In the genomic region with DNA sequence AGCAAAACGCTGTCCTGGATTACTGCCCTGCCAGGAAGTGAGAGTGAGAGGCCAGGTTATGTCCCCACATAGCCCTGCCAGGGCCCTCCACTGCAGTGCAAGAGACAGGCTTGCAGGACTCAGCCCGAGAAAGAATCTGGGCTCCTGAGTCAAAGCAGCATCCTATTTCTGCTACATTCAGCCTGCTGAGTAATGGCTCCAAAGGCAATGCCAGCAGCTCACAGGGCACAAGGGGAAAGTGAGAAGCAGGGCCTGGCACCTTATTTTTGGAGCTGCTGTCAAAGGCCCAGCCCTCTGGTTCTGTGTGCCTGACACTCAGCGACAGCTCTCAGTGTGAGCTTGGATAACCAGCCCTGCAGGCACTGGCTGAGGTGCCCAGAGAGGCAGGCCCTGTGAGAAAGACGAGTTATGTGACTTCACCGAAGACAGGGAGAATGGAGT, we compare ENCODE assay signal across 22 cellular contexts.
DNase-seq lines count a peak whose midpoint lies in the region; ATAC-seq and TF ChIP-seq lines count a peak whose summit lies in the region.
"Had no signal": no experiment of that assay in that cellular context is flagged by ENCODE, and none has a peak within 500 bp of the region (broad histone marks: within the 10 kb centered on the region; RNA-seq: fewer than 3 reads in every experiment).

No MANE protein-coding gene starts in this region.

- H3K36me3 ChIP-seq in OCI-LY1 (ENCODE audit: insufficient read depth, low read length) (no peaks in the 10 kb centered on the region), endodermal cell (ENCODE audit: control insufficient read depth, insufficient read depth, low read length) (no peaks in the 10 kb centered on the region), right atrium auricular region (no peaks in the 10 kb centered on the region), upper lobe of right lung (no peaks in the 10 kb centered on the region)
- H3K36me3 ChIP-seq: thyroid gland had no signal

- no peak for DNase-seq in endodermal cell
- DNase-seq in right atrium auricular region (ENCODE audit: low spot score): peak; percentile 64
- DNase-seq in upper lobe of right lung: no peak
- DNase-seq in SHP77 (lab: John Stamatoyannopoulos, UW): no peak
- no peak for DNase-seq in activated naive CD4-positive, alpha-beta T cell treated with Interleukin-2 at 50 U/mL for 16 hours
- DNase-seq in DMS153 (lab: John Stamatoyannopoulos, UW): no peak
- DNase-seq: activated CD4-positive, alpha-beta T cell treated with anti-CD3 and anti-CD28 coated beads for 4 hours; activated effector memory CD4-positive, alpha-beta T cell treated with Interleukin-2 at 50 U/mL for 16 hours; AML-193; Caco-2; central memory CD4-positive, alpha-beta T cell; dorsolateral prefrontal cortex; EL; NCI-H187; NCI-H226; NCI-H82; occipital lobe; stimulated activated naive B cell treated with anti-CD40 and anti-IgM and Interleukin-4, amounts not matched to agents 10 μg/mL and 1 μg/mL and 100 μg/mL, for 72 hours; thyroid gland had no signal

- no peaks in the 10 kb centered on the region for H3K27me3 Mint-ChIP-seq in endodermal cell (ENCODE audit: insufficient read depth)
- H3K27me3 Mint-ChIP-seq: stimulated activated naive B cell treated with anti-CD40 and anti-IgM and Interleukin-4, amounts not matched to agents 10 μg/mL and 1 μg/mL and 100 μg/mL, for 72 hours had no signal

- ATAC-seq in upper lobe of right lung: peak; percentile 45
- ATAC-seq: HCT116; stimulated activated naive B cell treated with anti-CD40 and anti-IgM and Interleukin-4, amounts not matched to agents 10 μg/mL and 1 μg/mL and 100 μg/mL, for 72 hours had no signal

- H3K36me3 Mint-ChIP-seq in endodermal cell (ENCODE audit: low read depth): no peaks in the 10 kb centered on the region
- H3K36me3 Mint-ChIP-seq: stimulated activated naive B cell treated with anti-CD40 and anti-IgM and Interleukin-4, amounts not matched to agents 10 μg/mL and 1 μg/mL and 100 μg/mL, for 72 hours had no signal

- no peaks in the 10 kb centered on the region for H3K9me3 Mint-ChIP-seq in endodermal cell
- H3K9me3 Mint-ChIP-seq: stimulated activated naive B cell treated with anti-CD40 and anti-IgM and Interleukin-4, amounts not matched to agents 10 μg/mL and 1 μg/mL and 100 μg/mL, for 72 hours had no signal

- H3F3A ChIP-seq in OCI-LY1 (ENCODE audit: insufficient read depth, low read length): no peaks in the 10 kb centered on the region

- H3K27ac ChIP-seq in OCI-LY1 (ENCODE audit: low read depth, low read length, poor library complexity, severe bottlenecking) (peak overlapping the region; percentile 83), endodermal cell (ENCODE audit: low read depth, low read length) (no peak overlapping the region), right atrium auricular region (peak overlapping the region; percentile 78 to 91), upper lobe of right lung (no peak overlapping the region)
- H3K27ac ChIP-seq: dorsolateral prefrontal cortex, HL-60, thyroid gland had no signal

- intact Hi-C loops in upper lobe of right lung (cut with DNase I): no loop called here

- H3K4me1 Mint-ChIP-seq in endodermal cell: peaks cover 2% of the 10 kb centered on the region

- H3K9ac ChIP-seq in OCI-LY1 (ENCODE audit: low read length) (no peak overlapping the region; the same call in 1 of the 2 replicates), endodermal cell (ENCODE audit: extremely low read depth, low read length, poor library complexity, severe bottlenecking) (no peak overlapping the region)

- H3K4me3 ChIP-seq in OCI-LY1 (ENCODE audit: low read depth, low read length, poor library complexity, severe bottlenecking) (no peak overlapping the region), endodermal cell (ENCODE audit: low read length) (no peak overlapping the region), right atrium auricular region (no peak overlapping the region), upper lobe of right lung (no peak overlapping the region)
- H3K4me3 ChIP-seq: dorsolateral prefrontal cortex, thyroid gland had no signal

- no peaks in the 10 kb centered on the region for H3K79me2 ChIP-seq in OCI-LY1 (ENCODE audit: insufficient read depth, low read length)

- H3K9me2 ChIP-seq in OCI-LY1 (ENCODE audit: low read depth, low read length): no peaks in the 10 kb centered on the region

- no peaks in the 10 kb centered on the region for H4K20me1 ChIP-seq in OCI-LY1 (ENCODE audit: insufficient read depth, low read length)

- TF ChIP-seq CTCF in OCI-LY1 (IDR thresholded peaks at IDR 0.05; ENCODE audit: low read length) (no peak), endodermal cell (conservative IDR thresholded peaks at IDR 0.05) (no peak), right atrium auricular region (IDR thresholded peaks at IDR 0.05) (no peak), upper lobe of right lung (IDR thresholded peaks at IDR 0.05) (no peak)

- 89 to 91% methylated on average over 4 to 5 of the region's 5 CpGs for WGBS in endodermal cell (ENCODE audit: insufficient coverage in 1 of 2, insufficient read length in 1 of 2), 2 experiments

- H3K27ac Mint-ChIP-seq in endodermal cell: peak overlapping the region; percentile 13
- H3K27ac Mint-ChIP-seq: stimulated activated naive B cell treated with anti-CD40 and anti-IgM and Interleukin-4, amounts not matched to agents 10 μg/mL and 1 μg/mL and 100 μg/mL, for 72 hours had no signal

- no peak overlapping the region for H3K4me3 Mint-ChIP-seq in endodermal cell
- H3K4me3 Mint-ChIP-seq: stimulated activated naive B cell treated with anti-CD40 and anti-IgM and Interleukin-4, amounts not matched to agents 10 μg/mL and 1 μg/mL and 100 μg/mL, for 72 hours had no signal

- H3K4me2 ChIP-seq in OCI-LY1 (ENCODE audit: low read length): no peak overlapping the region

- H3K4me1 ChIP-seq in OCI-LY1 (ENCODE audit: insufficient read depth, low read length, severe bottlenecking): peaks cover 21% of the 10 kb centered on the region
- H3K4me1 ChIP-seq in endodermal cell (ENCODE audit: control insufficient read depth, insufficient read depth, low read length): no peaks in the 10 kb centered on the region
- peaks cover 0 to 25% of the 10 kb centered on the region in 2 donors for H3K4me1 ChIP-seq in right atrium auricular region
- no peaks in the 10 kb centered on the region for H3K4me1 ChIP-seq in upper lobe of right lung
- H3K4me1 ChIP-seq: thyroid gland had no signal

- H2AFZ ChIP-seq in OCI-LY1 (ENCODE audit: low read length): no peak overlapping the region

- H3K9me3 ChIP-seq in OCI-LY1 (ENCODE audit: low read length): no peaks in the 10 kb centered on the region
- H3K9me3 ChIP-seq in endodermal cell (ENCODE audit: control insufficient read depth, low read length): no peaks in the 10 kb centered on the region
- no peaks in the 10 kb centered on the region for H3K9me3 ChIP-seq in right atrium auricular region
- H3K9me3 ChIP-seq in upper lobe of right lung: no peaks in the 10 kb centered on the region
- H3K9me3 ChIP-seq: Caco-2, thyroid gland had no signal

- H3K27me3 ChIP-seq in OCI-LY1 (ENCODE audit: insufficient read depth, low read length): no peaks in the 10 kb centered on the region
- no peaks in the 10 kb centered on the region for H3K27me3 ChIP-seq in endodermal cell (ENCODE audit: control insufficient read depth, insufficient read depth, low read length, poor library complexity, severe bottlenecking)
- H3K27me3 ChIP-seq in right atrium auricular region: no peaks in the 10 kb centered on the region
- H3K27me3 ChIP-seq in upper lobe of right lung: no peaks in the 10 kb centered on the region
- H3K27me3 ChIP-seq: dorsolateral prefrontal cortex, thyroid gland had no signal

Comparison
In these comparisons a context has a peak if more than half of its experiments do, and no peak if none do; other contexts are left out.
1. H3K27ac ChIP-seq: peak in OCI-LY1 (single experiment) and right atrium auricular region (2 of 2); none in endodermal cell (single experiment) and upper lobe of right lung (single experiment).